Comparison of ENCODE assay signal across 8 cellular contexts in the genomic region with DNA sequence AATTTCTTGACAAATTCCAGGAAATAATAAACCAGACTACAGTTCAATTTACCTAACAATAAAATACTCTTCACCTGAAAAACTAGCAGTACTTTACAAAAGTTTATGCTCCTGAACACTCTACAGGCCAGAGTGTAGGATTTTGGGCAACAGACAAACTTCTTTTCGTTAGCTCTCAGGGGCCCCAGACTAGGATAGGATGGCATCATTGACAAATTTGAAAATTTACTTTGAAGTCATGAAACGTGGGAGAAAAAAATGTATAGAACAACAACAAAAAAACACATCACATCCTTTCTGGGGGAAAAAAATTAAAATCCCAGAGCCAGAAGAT. TPM values are rescaled to one million over a fixed set of nuclear protein-coding genes. Genes with fewer than 3 reads are reported as not detected.
DNase-seq lines count a peak whose midpoint lies in the region; FAIRE-seq and TF ChIP-seq lines count a peak whose summit lies in the region.

No MANE protein-coding gene starts in this region.

- H3K4me3 Mint-ChIP-seq in neural progenitor cell = peak overlapping the region; percentile 99

- intact Hi-C loops in OCI-LY7 (cut with micrococcal nuclease; ENCODE audit: unreplicated experiment) = no loop called here

- no peaks in the 10 kb centered on the region for H3K9me3 Mint-ChIP-seq in neural progenitor cell

- no peaks in the 10 kb centered on the region for H3K9me2 ChIP-seq in OCI-LY7 (ENCODE audit: insufficient read depth, low read length)

- no peaks in the 10 kb centered on the region for H3K9me3 ChIP-seq in OCI-LY7 (ENCODE audit: low read length)
- no peaks in the 10 kb centered on the region for H3K9me3 ChIP-seq in endocrine pancreas (ENCODE audit: control insufficient read depth, low read length)
- no peaks in the 10 kb centered on the region for H3K9me3 ChIP-seq in neural progenitor cell (ENCODE audit: low read depth)

- DNase-seq in OCI-LY7 (ENCODE audit: low spot score) (no peak), neural progenitor cell (ENCODE audit: low spot score) (no peak), RCC 7860 (ENCODE audit: low spot score) (no peak), NCI-H1694 (lab: John Stamatoyannopoulos, UW) (no peak), Kasumi-1 (lab: John Stamatoyannopoulos, UW) (no peak)
- no peak for DNase-seq in stimulated activated CD8-positive, alpha-beta memory T cell treated with anti-CD3 and anti-CD28 coated beads, Interleukin-4, amount 100 ng/mL, for 48 hours

- H3K4me3 ChIP-seq in OCI-LY7 (ENCODE audit: low read depth, low read length, poor library complexity, severe bottlenecking) (peak overlapping the region; percentile 91), endocrine pancreas (ENCODE audit: control insufficient read depth, insufficient read depth, low read length) (peak overlapping the region; percentile 94), neural progenitor cell (peak overlapping the region; percentile 97)

- H3K27me3 Mint-ChIP-seq in neural progenitor cell (ENCODE audit: insufficient read depth, low read depth) = no peaks in the 10 kb centered on the region

- H3K4me1 Mint-ChIP-seq in neural progenitor cell = peaks cover 58% of the 10 kb centered on the region

- H3K36me3 ChIP-seq in OCI-LY7 (ENCODE audit: insufficient read depth, low read length) = peaks cover 44% of the 10 kb centered on the region; the same call in 1 of the 2 replicates
- H3K36me3 ChIP-seq in endocrine pancreas (ENCODE audit: control insufficient read depth, insufficient read depth, low read length) = no peaks in the 10 kb centered on the region
- H3K36me3 ChIP-seq in neural progenitor cell = no peaks in the 10 kb centered on the region

- TF ChIP-seq CTCF in C4-2B (conservative IDR thresholded peaks at IDR 0.05) (no peak), OCI-LY7 (conservative IDR thresholded peaks at IDR 0.05; ENCODE audit: low read length) (no peak), neural progenitor cell (IDR thresholded peaks at IDR 0.05) (no peak)

- peak overlapping the region; percentile 90 for H3K4me2 ChIP-seq in OCI-LY7 (ENCODE audit: low read length)
- peak overlapping the region; percentile 86 for H3K4me2 ChIP-seq in neural progenitor cell

- H3F3A ChIP-seq in neural progenitor cell (ENCODE audit: low read depth) = peaks cover 55% of the 10 kb centered on the region

- H3K79me2 ChIP-seq in OCI-LY7 (ENCODE audit: insufficient read depth, low read depth, low read length) (peaks cover 58% of the 10 kb centered on the region), neural progenitor cell (ENCODE audit: low read depth) (peaks cover 59% of the 10 kb centered on the region)

- H3K27ac ChIP-seq in C4-2B (peak overlapping the region; percentile 89), OCI-LY7 (ENCODE audit: low read depth, low read length, poor library complexity, severe bottlenecking) (peak overlapping the region; percentile 75), neural progenitor cell (no peak overlapping the region)

- H4K20me1 ChIP-seq in OCI-LY7 (ENCODE audit: insufficient read depth, low read length) (peaks cover 45% of the 10 kb centered on the region), neural progenitor cell (ENCODE audit: low read depth) (peaks cover 59% of the 10 kb centered on the region)

- H3K27me3 ChIP-seq in endocrine pancreas (ENCODE audit: control insufficient read depth, insufficient read depth, low read length) (no peaks in the 10 kb centered on the region), neural progenitor cell (no peaks in the 10 kb centered on the region)

- no peak overlapping the region for H2AFZ ChIP-seq in OCI-LY7 (ENCODE audit: low read length)
- H2AFZ ChIP-seq in neural progenitor cell (replicated peaks) = no peak overlapping the region

- peak overlapping the region; percentile 58 for H3K9ac ChIP-seq in endocrine pancreas (ENCODE audit: control insufficient read depth, insufficient read depth, low read length)
- H3K9ac ChIP-seq in neural progenitor cell = peak overlapping the region; percentile 48

- no peak for FAIRE-seq in RCC 7860 (lab: Jason Lieb, UNC)

- TSS peak; percentile 21 for BruUV-seq in OCI-LY7 (replicated peaks; lab: Mats Ljungman, UMichigan)

- H3K36me3 Mint-ChIP-seq in neural progenitor cell = no peaks in the 10 kb centered on the region

- POLR2A ChIA-PET in OCI-LY7 (lab: Charles Lee) = no interaction called here

- CTCF ChIA-PET in OCI-LY7 (lab: Charles Lee; ENCODE audit: unreplicated experiment) = no interaction called here

- H3K4me1 ChIP-seq in OCI-LY7 (ENCODE audit: insufficient read depth, low read length, poor library complexity, severe bottlenecking) = peaks cover 78% of the 10 kb centered on the region
- H3K4me1 ChIP-seq in endocrine pancreas (ENCODE audit: control insufficient read depth, insufficient read depth, low read length) = peaks cover 23% of the 10 kb centered on the region
- H3K4me1 ChIP-seq in neural progenitor cell = peaks cover 40% of the 10 kb centered on the region

- peak overlapping the region; percentile 74 for H3K27ac Mint-ChIP-seq in neural progenitor cell

RNA-seq across cellular contexts. Expression of gene PTP4A2, which starts 1.2 kb away (rescaled TPM):
- 208 and 211 TPM in 2 replicates for total RNA-seq in OCI-LY7 (2014; rRNA removed; shearing (Covaris generic))
- total RNA-seq in OCI-LY7 (2022) = 186 and 196 TPM in 2 replicates
- total RNA-seq in neural progenitor cell (ENCODE audit: low replicate concordance) = 211 and 540 TPM in 2 replicates
